8 cellular contexts compared by ENCODE assay signal in the genomic region with DNA sequence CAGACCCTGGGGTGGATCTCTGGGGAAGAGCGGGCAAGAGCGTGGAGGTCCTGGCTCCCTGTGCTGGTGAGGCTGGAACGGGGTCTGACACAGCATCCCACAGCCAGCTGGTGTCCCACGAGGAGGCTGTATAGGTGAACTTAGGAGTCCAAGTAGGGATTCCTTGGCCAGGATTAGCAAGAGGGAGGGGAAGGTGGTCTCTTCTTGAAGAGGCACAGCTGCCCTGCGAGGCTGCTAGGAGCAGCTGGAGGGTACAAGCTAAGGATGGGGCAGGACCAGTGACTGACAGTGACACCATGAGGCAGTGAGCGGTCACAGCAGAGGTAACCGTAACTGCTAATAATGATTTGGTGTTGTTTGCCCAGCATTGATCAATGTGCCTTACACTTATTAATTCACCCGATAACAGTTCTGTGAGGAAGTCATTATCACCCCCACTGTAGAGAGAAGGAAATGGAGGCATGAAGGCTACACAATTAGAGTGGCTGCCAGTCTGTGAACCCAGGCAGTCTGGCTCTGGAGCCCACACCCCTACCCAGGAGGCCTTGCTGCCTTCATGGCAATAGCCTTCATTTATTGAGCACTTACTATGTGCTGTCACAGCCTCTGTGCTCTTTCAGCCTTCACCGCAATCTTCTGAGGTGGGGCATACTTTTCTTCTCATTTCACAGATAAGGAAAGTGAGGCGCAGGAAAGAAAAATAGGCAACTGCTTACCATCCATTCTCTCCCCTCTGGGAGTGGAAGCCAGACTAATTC. TPM values are rescaled to one million over a fixed set of nuclear protein-coding genes. Genes with fewer than 3 reads are reported as not detected.
DNase-seq lines count a peak whose midpoint lies in the region; ATAC-seq, FAIRE-seq and TF ChIP-seq lines count a peak whose summit lies in the region.

No MANE protein-coding gene starts in this region.

- FAIRE-seq in A549 (lab: Jason Lieb, UNC), result no peak

- no peak overlapping the region; the same call in 2 of the 3 replicates for H3K4me2 ChIP-seq in A549

- TF ChIP-seq RAD21 in A549 (conservative IDR thresholded peaks at IDR 0.05 in 1 of 2, IDR thresholded peaks at IDR 0.05 in 1 of 2), result peak; percentile 47 to 64; a peak in 4 of 5 replicates

- peak overlapping the region; percentile 60 to 83; a peak in 4 of 6 replicates for H3K27ac ChIP-seq in A549

- no peak for TF ChIP-seq POLR2A in A549 (IDR thresholded peaks at IDR 0.05; ENCODE audit: low read length)

- CTCF ChIA-PET in A549 (lab: Yijun Ruan, JAX), result interaction anchor here (0.5 to 2.6 kb wide), 9 partner anchors 21 to 133 kb away, joined by 3 to 15 read pairs (median 4); no protein-coding TSS in a partner anchor

- H3K4me3 ChIP-seq in A549 (no peak overlapping the region), fibroblast of villous mesenchyme (ENCODE audit: low read depth, low read length) (no peak overlapping the region)

- peak; percentile 31 to 39 for DNase-seq in A549 (ENCODE audit: low read depth in 1 of 2, low spot score in 1 of 2)
- peak; percentile 37 for DNase-seq in NCI-H460 (ENCODE audit: extremely low read depth, low read depth)
- DNase-seq in activated T-cell treated with anti-CD3 and anti-CD28 coated beads for 24 hours (ENCODE audit: low read depth), result peak; percentile 30
- DNase-seq in fibroblast of villous mesenchyme (ENCODE audit: low read depth), result peak; percentile 67
- peak; percentile 59 for DNase-seq in retina
- no peak for DNase-seq in DMS114 treated with DMSO at 0.1 percent for 48 hours (lab: John Stamatoyannopoulos, UW; ENCODE audit: unreplicated experiment)

- POLR2A ChIA-PET in A549 (lab: Yijun Ruan, JAX), result interaction anchor here (1.5 kb wide), 1 partner anchor 17 kb away, joined by 3 read pairs; no protein-coding TSS in a partner anchor

- TF ChIP-seq CTCF in A549 (IDR thresholded peaks at IDR 0.05), result peak; percentile 38; the same call in 2 of the 3 replicates
- peak; percentile 73 for TF ChIP-seq CTCF in GM12874 (IDR thresholded peaks at IDR 0.05; ENCODE audit: insufficient read depth, low read depth, low read length)
- TF ChIP-seq CTCF in fibroblast of villous mesenchyme (IDR thresholded peaks at IDR 0.05; ENCODE audit: insufficient read depth, low read depth, low read length), result peak; percentile 58

- peaks cover 57% of the 10 kb centered on the region for H3K4me1 ChIP-seq in A549

- TF ChIP-seq EP300 in A549 (IDR thresholded peaks at IDR 0.05), result no peak

- ATAC-seq in A549 (peak; percentile 47 to 63; a peak in 4 of 6 replicates), HG02870 (IDR thresholded peaks at IDR 0.05; ENCODE audit: unreplicated experiment) (peak; percentile 82)

- H3K9me3 ChIP-seq in A549, result no peaks in the 10 kb centered on the region

- WGBS in A549 (ENCODE audit: missing lambda C conversion rate), result 85% methylated on average over 6 of the region's 10 CpGs

TF ChIP-seq in A549, 52 proteins besides CTCF, POLR2A, EP300 and RAD21:
- TF ChIP-seq, protein P1, sequence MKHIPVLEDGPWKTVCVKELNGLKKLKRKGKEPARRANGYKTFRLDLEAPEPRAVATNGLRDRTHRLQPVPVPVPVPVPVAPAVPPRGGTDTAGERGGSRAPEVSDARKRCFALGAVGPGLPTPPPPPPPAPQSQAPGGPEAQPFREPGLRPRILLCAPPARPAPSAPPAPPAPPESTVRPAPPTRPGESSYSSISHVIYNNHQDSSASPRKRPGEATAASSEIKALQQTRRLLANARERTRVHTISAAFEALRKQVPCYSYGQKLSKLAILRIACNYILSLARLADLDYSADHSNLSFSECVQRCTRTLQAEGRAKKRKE (CRISPR knock-in tag; IDR thresholded peaks at IDR 0.05; ENCODE audit: low read depth), result no peak
- TF ChIP-seq HDAC2 (IDR thresholded peaks at IDR 0.05) (no peak), JUNB (IDR thresholded peaks at IDR 0.05) (no peak), SMC3 (IDR thresholded peaks at IDR 0.05) (0 out of 3 replicates have a peak, but pooled peaks have one; percentile 13)

RNA-seq across cellular contexts. Expression of gene TMEM44, which starts 59.4 kb away (rescaled TPM):
- 16.0 and 20.9 TPM in 2 replicates for polyA plus RNA-seq in A549 (2011; rRNA removed)
- 16.1 and 18.0 TPM in 2 replicates for polyA plus RNA-seq in A549 (2012; cell fraction: cytosol; rRNA removed)
- 57.4 and 74.7 TPM in 2 replicates for polyA plus RNA-seq in A549 (2012; cell fraction: nucleus; rRNA removed)
- polyA plus RNA-seq in A549 (2017; fragmentation: RNase III; extraction: RNeasy Plus Mini Kit Qiagen cat#74134 plus additional on column Dnase treatment), result 13.9 to 17.0 TPM (median 16.6 TPM) in 3 replicates
- 19.1 and 22.5 TPM in 2 replicates for polyA minus RNA-seq in A549 (2011; rRNA and poly(A)+ RNA removed)
- 4.9 and 5.2 TPM in 2 replicates for total RNA-seq in NCI-H460 (2014; rRNA removed; shearing (Covaris generic))
- 15.1 and 27.3 TPM in 2 replicates for polyA plus RNA-seq in NCI-H460 (2014; cell fraction: nucleus; rRNA removed)
- total RNA-seq in fibroblast of villous mesenchyme, result 11.7 and 23.2 TPM in 2 replicates
